In the genomic region with DNA sequence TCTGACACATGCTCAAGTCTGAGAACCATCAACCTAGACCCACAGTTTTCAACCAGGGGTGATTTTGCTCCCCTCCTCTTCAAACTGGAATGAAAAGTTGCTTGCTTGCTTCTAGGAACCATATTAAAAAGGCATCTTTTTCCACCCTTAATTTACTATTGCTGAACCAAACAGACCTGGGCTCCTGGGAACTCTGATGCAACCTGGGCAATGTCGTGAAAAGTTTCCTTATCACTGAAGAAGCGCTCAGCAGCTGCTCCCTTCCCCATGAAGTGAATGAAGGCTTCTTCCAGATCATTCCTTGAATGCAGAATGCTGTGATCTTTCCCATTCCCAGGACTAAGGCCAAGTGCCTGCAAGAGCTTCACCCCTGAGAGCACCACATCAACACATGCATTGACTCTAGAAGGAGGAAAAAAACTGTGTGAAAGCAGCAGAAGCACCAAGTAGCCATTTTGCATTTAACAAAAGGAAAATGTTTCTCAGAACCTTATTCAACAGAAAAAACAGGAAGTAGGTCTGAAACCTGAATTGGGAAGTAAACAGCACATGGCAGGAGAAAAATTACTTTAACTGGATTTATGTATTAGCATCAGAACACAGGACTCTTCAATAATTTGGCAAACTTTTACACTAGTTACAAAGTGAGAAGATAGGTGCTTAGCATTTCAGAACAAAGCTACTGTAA, we compare ENCODE assay signal across 14 cellular contexts. TPM values are rescaled to one million over a fixed set of nuclear protein-coding genes. Genes with fewer than 3 reads are reported as not detected.
DNase-seq lines count a peak whose midpoint lies in the region; ATAC-seq and TF ChIP-seq lines count a peak whose summit lies in the region.
"Had no signal": no experiment of that assay in that cellular context is flagged by ENCODE, and none has a peak within 500 bp of the region (broad histone marks: within the 10 kb centered on the region; RNA-seq: fewer than 3 reads in every experiment).

No MANE protein-coding gene starts in this region.

- H3K4me2 ChIP-seq in smooth muscle cell, result no peak overlapping the region

- no peak overlapping the region for H3K27ac ChIP-seq in CD4-positive, alpha-beta T cell (ENCODE audit: low read depth, low read length)
- H3K27ac ChIP-seq in smooth muscle cell (ENCODE audit: low read depth), result no peak overlapping the region
- H3K27ac ChIP-seq: right atrium auricular region, SJSA1 had no signal

- no peak for ATAC-seq in CD4-positive, alpha-beta T cell (ENCODE audit: poor library complexity)
- ATAC-seq in T-cell (replicated peaks in 1 of 4) (no peak), HG02973 (IDR thresholded peaks at IDR 0.05; ENCODE audit: unreplicated experiment) (no peak)
- ATAC-seq: body of pancreas had no signal

- H3K9me3 Mint-ChIP-seq in CD4-positive, alpha-beta T cell, result no peaks in the 10 kb centered on the region
- H3K9me3 Mint-ChIP-seq in T-cell, result no peaks in the 10 kb centered on the region
- H3K9me3 Mint-ChIP-seq: nephron had no signal

- peak overlapping the region; percentile 60 for H3K27ac Mint-ChIP-seq in CD4-positive, alpha-beta T cell
- peak overlapping the region; percentile 30 to 50 for H3K27ac Mint-ChIP-seq in T-cell
- H3K27ac Mint-ChIP-seq: nephron had no signal

- H3K36me3 Mint-ChIP-seq in CD4-positive, alpha-beta T cell (ENCODE audit: low read depth), result peaks cover 96% of the 10 kb centered on the region
- H3K36me3 Mint-ChIP-seq in T-cell, result peaks cover 63% of the 10 kb centered on the region

- WGBS in smooth muscle cell (ENCODE audit: low lambda C conversion rate), result 89% methylated on average over 2 of the region's 2 CpGs

- H3K27me3 ChIP-seq in CD4-positive, alpha-beta T cell (ENCODE audit: control insufficient read depth, insufficient read depth, low read length), result no peaks in the 10 kb centered on the region
- H3K27me3 ChIP-seq in smooth muscle cell (ENCODE audit: low read depth), result no peaks in the 10 kb centered on the region
- H3K27me3 ChIP-seq: body of pancreas, right atrium auricular region, SJSA1 had no signal

- no peak overlapping the region for H3K4me3 Mint-ChIP-seq in CD4-positive, alpha-beta T cell
- H3K4me3 Mint-ChIP-seq in T-cell, result no peak overlapping the region
- H3K4me3 Mint-ChIP-seq: nephron had no signal

- H3F3A ChIP-seq in smooth muscle cell (ENCODE audit: low read depth), result no peaks in the 10 kb centered on the region

- no peak for TF ChIP-seq CTCF in CD4-positive, alpha-beta T cell (IDR thresholded peaks at IDR 0.05)
- no peak for TF ChIP-seq CTCF in smooth muscle cell (IDR thresholded peaks at IDR 0.05; ENCODE audit: borderline replicate concordance, insufficient read depth, poor library complexity, severe bottlenecking)

- H3K36me3 ChIP-seq in smooth muscle cell (ENCODE audit: low read depth), result peaks cover 6% of the 10 kb centered on the region

- no peak overlapping the region for H3K9ac ChIP-seq in smooth muscle cell (ENCODE audit: low read depth)

- H3K27me3 Mint-ChIP-seq in CD4-positive, alpha-beta T cell, result no peaks in the 10 kb centered on the region
- no peaks in the 10 kb centered on the region for H3K27me3 Mint-ChIP-seq in T-cell

- peaks cover 72% of the 10 kb centered on the region for H4K20me1 ChIP-seq in smooth muscle cell (ENCODE audit: low read depth)

- H3K4me1 Mint-ChIP-seq in CD4-positive, alpha-beta T cell (ENCODE audit: low read depth), result peaks cover 54% of the 10 kb centered on the region
- H3K4me1 Mint-ChIP-seq in T-cell, result peaks cover 47 to 52% (median 48%) of the 10 kb centered on the region in 3 donors
- H3K4me1 Mint-ChIP-seq: nephron had no signal

- POLR2A ChIA-PET in CD4-positive, alpha-beta T cell (lab: Charles Lee), result no interaction called here
- POLR2A ChIA-PET in T-cell (lab: Charles Lee), result interaction anchor here in 1 of 2 donors (0.6 kb wide), 1 partner anchor 406 kb away, joined by 4 read pairs; no protein-coding TSS in a partner anchor

- DNase-seq in CD4-positive, alpha-beta T cell, result no peak
- DNase-seq in Kasumi-1 (lab: John Stamatoyannopoulos, UW) (peak; percentile 32 to 52), T-cell (no peak), medulla oblongata (ENCODE audit: extremely low spot score) (peak; percentile 33), smooth muscle cell (lab: John Stamatoyannopoulos, UW; ENCODE audit: unreplicated experiment) (no peak)
- no peak for DNase-seq in effector CD8-positive, alpha-beta T cell (lab: John Stamatoyannopoulos, UW)
- DNase-seq: body of pancreas; NCI-H146; NCI-H524 treated with DMSO at 0.1 percent for 48 hours; stimulated activated CD4-positive, alpha-beta T cell treated with anti-CD3 and anti-CD28 coated beads, Interleukin-4, amount 100 ng/mL, for 1 hour had no signal

- no peaks in the 10 kb centered on the region for H3K4me1 ChIP-seq in smooth muscle cell (ENCODE audit: low read depth)
- H3K4me1 ChIP-seq: right atrium auricular region, SJSA1 had no signal

- no peak overlapping the region for H2AFZ ChIP-seq in smooth muscle cell (ENCODE audit: low read depth)

- CTCF ChIA-PET in CD4-positive, alpha-beta T cell (lab: Charles Lee), result no interaction called here
- CTCF ChIA-PET in T-cell (lab: Charles Lee), result no interaction called here

- intact Hi-C loops in CD4-positive, alpha-beta T cell (cut with DNase I, micrococcal nuclease), result no loop called here

- no peaks in the 10 kb centered on the region for H3K9me3 ChIP-seq in CD4-positive, alpha-beta T cell (ENCODE audit: control insufficient read depth, low read length)
- H3K9me3 ChIP-seq in smooth muscle cell (replicated peaks; ENCODE audit: low read depth), result no peaks in the 10 kb centered on the region
- H3K9me3 ChIP-seq: body of pancreas, right atrium auricular region, SJSA1 had no signal

- H3K79me2 ChIP-seq in smooth muscle cell (ENCODE audit: low read depth), result peaks cover 37% of the 10 kb centered on the region

- H3K4me3 ChIP-seq in smooth muscle cell, result no peak overlapping the region
- H3K4me3 ChIP-seq: body of pancreas, right atrium auricular region, SJSA1 had no signal

RNA-seq across cellular contexts. Expression of gene ADPGK, which starts 8.7 kb away (rescaled TPM):
- total RNA-seq in CD4-positive, alpha-beta T cell, result 10 to 100 TPM; 88.8 to 92.5 TPM
- total RNA-seq in T-cell (100 to 1,000 TPM in 3 of 5 donors, 10 to 100 TPM in 2; 97.0 to 106 (median 102) TPM), smooth muscle cell (67.3 and 70.0 TPM in 2 replicates)
- polyA plus RNA-seq in smooth muscle cell, result 53.4 and 55.7 TPM in 2 replicates

Comparison
In these comparisons a context has a peak if more than half of its experiments do, and no peak if none do; other contexts are left out.
1. DNase-seq: peak in Kasumi-1 (2 of 2) and medulla oblongata (single experiment); none in CD4-positive, alpha-beta T cell (0 of 10), T-cell (0 of 34), effector CD8-positive, alpha-beta T cell (single experiment) and smooth muscle cell (single experiment).